ENCODE assay signal across 25 cellular contexts in the genomic region with DNA sequence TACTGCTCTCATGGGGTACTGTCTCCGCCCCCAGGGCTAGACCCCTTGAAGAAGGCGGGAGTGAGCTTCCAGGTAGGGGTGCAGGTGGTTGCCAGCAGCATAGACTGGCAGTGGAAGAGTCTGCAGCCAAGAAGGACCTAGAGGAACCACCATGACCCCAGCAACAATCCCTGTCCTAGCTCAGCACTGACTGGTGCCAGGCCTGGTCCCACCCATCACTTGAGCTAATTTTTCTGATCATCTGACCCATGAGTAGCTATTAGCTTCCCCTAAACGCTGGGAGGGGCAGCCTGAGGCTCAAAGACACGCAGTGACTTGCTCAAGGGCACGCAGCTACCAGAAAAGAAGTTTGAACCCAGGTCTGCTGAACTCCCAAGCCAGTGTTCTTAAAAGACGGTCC. TPM values are rescaled to one million over a fixed set of nuclear protein-coding genes. Genes with fewer than 3 reads are reported as not detected.
DNase-seq lines count a peak whose midpoint lies in the region; ATAC-seq and TF ChIP-seq lines count a peak whose summit lies in the region.
"Had no signal": no experiment of that assay in that cellular context is flagged by ENCODE, and none has a peak within 500 bp of the region (broad histone marks: within the 10 kb centered on the region; RNA-seq: fewer than 3 reads in every experiment).

No MANE protein-coding gene starts in this region.

- no peak overlapping the region for H3K4me3 ChIP-seq in upper lobe of right lung
- no peak overlapping the region for H3K4me3 ChIP-seq in uterus
- H3K4me3 ChIP-seq: HAP-1, PC-9 had no signal

- intact Hi-C loops in upper lobe of right lung (cut with DNase I): no loop called here
- intact Hi-C loops in uterus (cut with DNase I; ENCODE audit: low total_unique reads): no loop called here
- intact Hi-C loops in left cardiac atrium (cut with DNase I): no loop called here

- H3K4me1 ChIP-seq in foreskin keratinocyte (no peaks in the 10 kb centered on the region), upper lobe of right lung (no peaks in the 10 kb centered on the region), uterus (no peaks in the 10 kb centered on the region)
- H3K4me1 ChIP-seq: HAP-1 had no signal

- H3K4me1 Mint-ChIP-seq in activated naive CD8-positive, alpha-beta T cell treated with anti-CD3 and anti-CD28 coated beads, Interleukin-2, amount 50 U/mL, for 24 hours: no peaks in the 10 kb centered on the region
- H3K4me1 Mint-ChIP-seq in activated naive CD8-positive, alpha-beta T cell treated with anti-CD3 and anti-CD28 coated beads for 36 hours: no peaks in the 10 kb centered on the region
- H3K4me1 Mint-ChIP-seq in nephron: peaks cover 10% of the 10 kb centered on the region
- H3K4me1 Mint-ChIP-seq: IgD-negative memory B cell had no signal

- peak; percentile 7 for ATAC-seq in activated naive CD8-positive, alpha-beta T cell treated with anti-CD3 and anti-CD28 coated beads, Interleukin-2, amount 50 U/mL, for 24 hours
- ATAC-seq in foreskin keratinocyte (peak; percentile 59), upper lobe of right lung (peak; percentile 24), left cardiac atrium (no peak)

- no peak overlapping the region for H3K4me3 Mint-ChIP-seq in activated naive CD8-positive, alpha-beta T cell treated with anti-CD3 and anti-CD28 coated beads, Interleukin-2, amount 50 U/mL, for 24 hours
- no peak overlapping the region for H3K4me3 Mint-ChIP-seq in activated naive CD8-positive, alpha-beta T cell treated with anti-CD3 and anti-CD28 coated beads for 36 hours
- no peak overlapping the region for H3K4me3 Mint-ChIP-seq in nephron

- DNase-seq in activated naive CD8-positive, alpha-beta T cell treated with anti-CD3 and anti-CD28 coated beads, Interleukin-2, amount 50 U/mL, for 24 hours: no peak
- no peak for DNase-seq in activated naive CD8-positive, alpha-beta T cell treated with anti-CD3 and anti-CD28 coated beads for 36 hours
- peak in 1 of 2 donors; percentile 39 for DNase-seq in foreskin keratinocyte
- no peak for DNase-seq in upper lobe of right lung
- no peak for DNase-seq in uterus
- DNase-seq in NCI-H345 treated with DMSO at 0.1 percent for 48 hours (lab: John Stamatoyannopoulos, UW; ENCODE audit: unreplicated experiment): no peak
- DNase-seq in left cardiac atrium: no peak
- DNase-seq: 8988T, Calu3, DMS79 treated with DMSO at 0.1 percent for 48 hours, MM.1S, NCI-H2029, NCI-H2171, NCI-H226, NCI-H524, NCI-H774, PC-9, RPMI8226, SHP77 had no signal

- H3K9me3 Mint-ChIP-seq in activated naive CD8-positive, alpha-beta T cell treated with anti-CD3 and anti-CD28 coated beads, Interleukin-2, amount 50 U/mL, for 24 hours: no peaks in the 10 kb centered on the region
- H3K9me3 Mint-ChIP-seq in activated naive CD8-positive, alpha-beta T cell treated with anti-CD3 and anti-CD28 coated beads for 36 hours: no peaks in the 10 kb centered on the region
- H3K9me3 Mint-ChIP-seq in nephron: no peaks in the 10 kb centered on the region
- H3K9me3 Mint-ChIP-seq: IgD-negative memory B cell had no signal

- TF ChIP-seq CTCF in foreskin keratinocyte (conservative IDR thresholded peaks at IDR 0.05) (no peak), nephron (IDR thresholded peaks at IDR 0.05; ENCODE audit: unreplicated experiment in 3 of 3) (no peak), upper lobe of right lung (IDR thresholded peaks at IDR 0.05) (no peak), uterus (IDR thresholded peaks at IDR 0.05) (no peak)

- H3K27ac Mint-ChIP-seq in activated naive CD8-positive, alpha-beta T cell treated with anti-CD3 and anti-CD28 coated beads, Interleukin-2, amount 50 U/mL, for 24 hours: no peak overlapping the region
- H3K27ac Mint-ChIP-seq in activated naive CD8-positive, alpha-beta T cell treated with anti-CD3 and anti-CD28 coated beads for 36 hours: no peak overlapping the region
- H3K27ac Mint-ChIP-seq in nephron: peak overlapping the region in 2 of 3 experiments; percentile 13 to 97
- H3K27ac Mint-ChIP-seq: IgD-negative memory B cell had no signal

- no peak overlapping the region for H3K27ac ChIP-seq in foreskin keratinocyte
- no peak overlapping the region for H3K27ac ChIP-seq in upper lobe of right lung
- no peak overlapping the region for H3K27ac ChIP-seq in uterus
- H3K27ac ChIP-seq: KMS-11, PC-9 had no signal

- TF ChIP-seq POLR2A in uterus (IDR thresholded peaks at IDR 0.05): no peak

- H3K9me3 ChIP-seq in upper lobe of right lung (no peaks in the 10 kb centered on the region), uterus (no peaks in the 10 kb centered on the region)
- H3K9me3 ChIP-seq: HAP-1 had no signal

- no peaks in the 10 kb centered on the region for H3K36me3 Mint-ChIP-seq in activated naive CD8-positive, alpha-beta T cell treated with anti-CD3 and anti-CD28 coated beads, Interleukin-2, amount 50 U/mL, for 24 hours (ENCODE audit: low read depth)
- H3K36me3 Mint-ChIP-seq in activated naive CD8-positive, alpha-beta T cell treated with anti-CD3 and anti-CD28 coated beads for 36 hours: no peaks in the 10 kb centered on the region
- no peaks in the 10 kb centered on the region for H3K36me3 Mint-ChIP-seq in nephron (ENCODE audit: low read depth)
- H3K36me3 Mint-ChIP-seq: IgD-negative memory B cell had no signal

- no peaks in the 10 kb centered on the region for H3K36me3 ChIP-seq in upper lobe of right lung
- no peaks in the 10 kb centered on the region for H3K36me3 ChIP-seq in uterus
- H3K36me3 ChIP-seq: HAP-1 had no signal

- no peaks in the 10 kb centered on the region for H3K27me3 Mint-ChIP-seq in activated naive CD8-positive, alpha-beta T cell treated with anti-CD3 and anti-CD28 coated beads, Interleukin-2, amount 50 U/mL, for 24 hours
- H3K27me3 Mint-ChIP-seq in activated naive CD8-positive, alpha-beta T cell treated with anti-CD3 and anti-CD28 coated beads for 36 hours: no peaks in the 10 kb centered on the region
- H3K27me3 Mint-ChIP-seq in nephron (ENCODE audit: low read depth): peaks cover 10% of the 10 kb centered on the region

- H3K27me3 ChIP-seq in foreskin keratinocyte (peaks cover 2% of the 10 kb centered on the region), upper lobe of right lung (no peaks in the 10 kb centered on the region), uterus (no peaks in the 10 kb centered on the region)

RNA-seq across cellular contexts. Expression of a gene that starts 0.9 kb away (rescaled TPM):
- not detected for total RNA-seq in activated naive CD8-positive, alpha-beta T cell treated with anti-CD3 and anti-CD28 coated beads for 36 hours
- not detected in 2 replicates for total RNA-seq in foreskin keratinocyte
- not detected in 2 replicates for polyA plus RNA-seq in foreskin keratinocyte
- not detected for total RNA-seq in upper lobe of right lung
- not detected for total RNA-seq in uterus
- not detected for total RNA-seq in left cardiac atrium
- total RNA-seq: Calu3, PC-9, SK-MEL-5 had no signal
- polyA plus RNA-seq: BJ, IgD-negative memory B cell had no signal

RNA-seq across cellular contexts. Expression of a gene that starts 3.4 kb away (rescaled TPM):
- total RNA-seq in activated naive CD8-positive, alpha-beta T cell treated with anti-CD3 and anti-CD28 coated beads for 36 hours: not detected
- total RNA-seq in foreskin keratinocyte (not detected in 2 replicates), upper lobe of right lung (not detected), uterus (not detected), left cardiac atrium (not detected)
- not detected in 2 replicates for polyA plus RNA-seq in foreskin keratinocyte
- total RNA-seq: Calu3, PC-9, SK-MEL-5 had no signal
- polyA plus RNA-seq: BJ, IgD-negative memory B cell had no signal

RNA-seq across cellular contexts. Expression of a gene that starts 3.8 kb away (rescaled TPM):
- total RNA-seq in activated naive CD8-positive, alpha-beta T cell treated with anti-CD3 and anti-CD28 coated beads for 36 hours: not detected
- total RNA-seq in foreskin keratinocyte (not detected in 2 replicates), upper lobe of right lung (not detected), uterus (not detected), left cardiac atrium (not detected)
- polyA plus RNA-seq in foreskin keratinocyte: not detected in 2 replicates
- total RNA-seq: Calu3, PC-9, SK-MEL-5 had no signal
- polyA plus RNA-seq: BJ, IgD-negative memory B cell had no signal

RNA-seq across cellular contexts. Expression of a gene that starts 8.6 kb away (rescaled TPM):
- not detected for total RNA-seq in activated naive CD8-positive, alpha-beta T cell treated with anti-CD3 and anti-CD28 coated beads for 36 hours
- not detected in 2 replicates for total RNA-seq in foreskin keratinocyte
- polyA plus RNA-seq in foreskin keratinocyte: not detected in 2 replicates
- total RNA-seq in upper lobe of right lung: not detected
- total RNA-seq in uterus: not detected
- total RNA-seq in left cardiac atrium: not detected
- total RNA-seq: Calu3, PC-9, SK-MEL-5 had no signal
- polyA plus RNA-seq: BJ, IgD-negative memory B cell had no signal

RNA-seq across cellular contexts. Expression of a gene that starts 16.5 kb away (rescaled TPM):
- 10 to 100 TPM; 30.8 to 32.9 TPM for total RNA-seq in activated naive CD8-positive, alpha-beta T cell treated with anti-CD3 and anti-CD28 coated beads for 36 hours
- total RNA-seq in foreskin keratinocyte (5.2 and 6.3 TPM in 2 replicates), upper lobe of right lung (15.3 TPM), uterus (10 to 100 TPM in 1 of 4 donors, 1 to 10 TPM in 2, not detected in 1; 6.4 to 45.3 (median 7.6) TPM), left cardiac atrium (1 to 10 TPM; 5.8 to 8.8 TPM)
- polyA plus RNA-seq in foreskin keratinocyte: 8.8 and 13.1 TPM in 2 replicates

Comparison
In these comparisons a context has a peak if more than half of its experiments do, and no peak if none do; other contexts are left out.
1. ATAC-seq: peak in activated naive CD8-positive, alpha-beta T cell treated with anti-CD3 and anti-CD28 coated beads, Interleukin-2, amount 50 U/mL, for 24 hours (single experiment), foreskin keratinocyte (single experiment) and upper lobe of right lung (single experiment); none in left cardiac atrium (0 of 2).
2. H3K27ac Mint-ChIP-seq: peak in nephron (2 of 3); none in activated naive CD8-positive, alpha-beta T cell treated with anti-CD3 and anti-CD28 coated beads, Interleukin-2, amount 50 U/mL, for 24 hours (single experiment) and activated naive CD8-positive, alpha-beta T cell treated with anti-CD3 and anti-CD28 coated beads for 36 hours (single experiment).